1 cellular context compared by ENCODE assay signal in genomic region chr18:8601277-8602032, GRCh38.
TF ChIP-seq lines count a peak whose summit lies in the region.

No MANE protein-coding gene starts in this region.

TF ChIP-seq in GM12878, 131 proteins besides CTCF, POLR2A, EP300 and RAD21 (continued from another document and continues in another):
- peak; percentile 79 for TF ChIP-seq RELB (IDR thresholded peaks at IDR 0.05; ENCODE audit: low read depth)
- no peak for TF ChIP-seq ATF3 (IDR thresholded peaks at IDR 0.05; ENCODE audit: borderline replicate concordance, extremely low read depth, low read depth, low read length)
- TF ChIP-seq ETV6 (conservative IDR thresholded peaks at IDR 0.05 in 1 of 2, IDR thresholded peaks at IDR 0.05 in 1 of 2; ENCODE audit: borderline replicate concordance in 1 of 2, low read depth in 1 of 2), result peak in 1 of 2 experiments; percentile 56; a peak in 2 of 4 replicates
- 0 out of 2 replicates have a peak, but pooled peaks have one; percentile 67 for TF ChIP-seq SMAD5 (IDR thresholded peaks at IDR 0.05; ENCODE audit: low read depth)
- TF ChIP-seq NKRF (conservative IDR thresholded peaks at IDR 0.05), result no peak
- TF ChIP-seq E4F1 (IDR thresholded peaks at IDR 0.05; ENCODE audit: borderline replicate concordance, partially characterized antibody), result no peak
- TF ChIP-seq PBX3 (IDR thresholded peaks at IDR 0.05; ENCODE audit: insufficient replicate concordance, low read depth, low read length), result no peak
- no peak for TF ChIP-seq NR2C2 (IDR thresholded peaks at IDR 0.05; ENCODE audit: borderline replicate concordance, control insufficient read depth, insufficient read length, low read depth)
- peak; percentile 92; the same call in 1 of the 2 replicates for TF ChIP-seq PAX5 (IDR thresholded peaks at IDR 0.05; ENCODE audit: borderline replicate concordance, low read depth, low read length)
- peak; percentile 99 for TF ChIP-seq ATF7 (IDR thresholded peaks at IDR 0.05; ENCODE audit: low read depth)
- peak; percentile 75; the same call in 1 of the 2 replicates for TF ChIP-seq CHD2 (IDR thresholded peaks at IDR 0.05; ENCODE audit: borderline replicate concordance, low read depth, low read length)
- no peak for TF ChIP-seq KDM1A (IDR thresholded peaks at IDR 0.05; ENCODE audit: borderline replicate concordance)
- TF ChIP-seq RFX5 (IDR thresholded peaks at IDR 0.05; ENCODE audit: low read depth, low read length), result no peak
- TF ChIP-seq EED (IDR thresholded peaks at IDR 0.05; ENCODE audit: low read depth), result peak; percentile 75
- TF ChIP-seq TARDBP (IDR thresholded peaks at IDR 0.05; ENCODE audit: borderline replicate concordance), result peak; percentile 53; the same call in 1 of the 2 replicates
- peak; percentile 74 for TF ChIP-seq PML (IDR thresholded peaks at IDR 0.05; ENCODE audit: low read length)
- TF ChIP-seq POLR2AphosphoS5 (IDR thresholded peaks at IDR 0.05; ENCODE audit: low read length), result peak; percentile 52; the same call in 1 of the 2 replicates
- no peak for TF ChIP-seq EZH2 (IDR thresholded peaks at IDR 0.05; ENCODE audit: borderline replicate concordance, control insufficient read depth, low read depth, low read length)
- no peak for TF ChIP-seq SUPT20H (IDR thresholded peaks at IDR 0.05; ENCODE audit: borderline replicate concordance, control insufficient read depth, low read depth, low read length)
- no peak for TF ChIP-seq YY1 (IDR thresholded peaks at IDR 0.05; ENCODE audit: low read depth, low read length)
- no peak for TF ChIP-seq ZNF622 (IDR thresholded peaks at IDR 0.05)
- TF ChIP-seq IKZF1 (conservative IDR thresholded peaks at IDR 0.05), result peak; percentile 90
- TF ChIP-seq SREBF2 (IDR thresholded peaks at IDR 0.05; ENCODE audit: low read length), result no peak
- TF ChIP-seq CREM (IDR thresholded peaks at IDR 0.05; ENCODE audit: low read depth), result peak; percentile 70
- no peak for TF ChIP-seq BRCA1 (IDR thresholded peaks at IDR 0.05; ENCODE audit: low read depth, low read length)
- no peak for TF ChIP-seq MYC (IDR thresholded peaks at IDR 0.05; ENCODE audit: insufficient read depth, insufficient read length, insufficient replicate concordance, low read length, severe bottlenecking)
- peak; percentile 80 for TF ChIP-seq GATAD2B (conservative IDR thresholded peaks at IDR 0.05; ENCODE audit: low read depth)
- TF ChIP-seq CBX3 (IDR thresholded peaks at IDR 0.05; ENCODE audit: borderline replicate concordance, low read depth), result no peak
- TF ChIP-seq CBFB (IDR thresholded peaks at IDR 0.05; ENCODE audit: low read depth), result peak; percentile 36; the same call in 1 of the 2 replicates
- TF ChIP-seq KLF5 (IDR thresholded peaks at IDR 0.05; ENCODE audit: partially characterized antibody), result no peak
- TF ChIP-seq NFIC (IDR thresholded peaks at IDR 0.05; ENCODE audit: low read depth, low read length), result peak; percentile 96
- peak; percentile 81 for TF ChIP-seq CUX1 (IDR thresholded peaks at IDR 0.05; ENCODE audit: insufficient replicate concordance, low read depth, low read length)
- peak; percentile 96 for TF ChIP-seq MTA2 (IDR thresholded peaks at IDR 0.05; ENCODE audit: low read depth)
- TF ChIP-seq HDGF (IDR thresholded peaks at IDR 0.05), result no peak
- no peak for TF ChIP-seq POLR2AphosphoS2 (IDR thresholded peaks at IDR 0.05; ENCODE audit: low read depth, low read length)
- TF ChIP-seq NRF1 (conservative IDR thresholded peaks at IDR 0.05; ENCODE audit: low read depth, low read length), result no peak
- TF ChIP-seq FOXM1 (IDR thresholded peaks at IDR 0.05; ENCODE audit: low read depth, low read length), result peak; percentile 95
- TF ChIP-seq BMI1 (IDR thresholded peaks at IDR 0.05; ENCODE audit: borderline replicate concordance), result peak; percentile 84
- no peak for TF ChIP-seq CHD4 (IDR thresholded peaks at IDR 0.05)
- peak; percentile 63; the same call in 1 of the 2 replicates for TF ChIP-seq BACH1 (IDR thresholded peaks at IDR 0.05; ENCODE audit: borderline replicate concordance)
- TF ChIP-seq BHLHE40 (IDR thresholded peaks at IDR 0.05; ENCODE audit: borderline replicate concordance in 1 of 2, low read depth in 2 of 2, low read length in 1 of 2), result peak; percentile 37 to 66; a peak in 3 of 4 replicates
- TF ChIP-seq ASH2L (IDR thresholded peaks at IDR 0.05; ENCODE audit: borderline replicate concordance, low read depth), result no peak
- TF ChIP-seq ELK1 (IDR thresholded peaks at IDR 0.05; ENCODE audit: low read depth, low read length), result no peak
- TF ChIP-seq E2F4 (IDR thresholded peaks at IDR 0.05; ENCODE audit: low read depth, low read length), result no peak
- peak in 1 of 2 experiments; percentile 81; a peak in 1 of 4 replicates for TF ChIP-seq CEBPB (IDR thresholded peaks at IDR 0.05; ENCODE audit: borderline replicate concordance in 1 of 2, low read depth in 2 of 2, low read length in 2 of 2)
- TF ChIP-seq SREBF1 (IDR thresholded peaks at IDR 0.05; ENCODE audit: low read length), result peak; percentile 47; the same call in 1 of the 2 replicates
- peak; percentile 76 for TF ChIP-seq MTA3 (IDR thresholded peaks at IDR 0.05; ENCODE audit: borderline replicate concordance, low read length)
- TF ChIP-seq CREB1 (IDR thresholded peaks at IDR 0.05; ENCODE audit: low read depth), result peak; percentile 39; the same call in 1 of the 2 replicates
- TF ChIP-seq BCL3 (IDR thresholded peaks at IDR 0.05; ENCODE audit: borderline replicate concordance, insufficient read depth, low read depth, low read length, poor library complexity, severe bottlenecking), result peak; percentile 88
- TF ChIP-seq JUND (IDR thresholded peaks at IDR 0.05; ENCODE audit: low read depth, low read length), result no peak; the same call in 1 of the 2 replicates
